In genomic region chr12:116236148-116236731, GRCh38 we compare ENCODE assay signal across 8 cellular contexts. TPM values are rescaled to one million over a fixed set of nuclear protein-coding genes. Genes with fewer than 3 reads are reported as not detected.
A peak's percentile ranks its signal among the peaks of the same experiment; 100 is the strongest.
DNase-seq lines count a peak whose midpoint lies in the region; ATAC-seq and TF ChIP-seq lines count a peak whose summit lies in the region.

No MANE protein-coding gene starts in this region.

- no CpG with 5 or more reads among the region's 3 CpGs for WGBS in H9 (ENCODE audit: extremely low coverage, insufficient read length, low lambda C conversion rate)

- H3T11ph ChIP-seq in H9 (ENCODE audit: low read length), result no peak overlapping the region

- POLR2A ChIA-PET in CD4-positive, alpha-beta T cell (lab: Charles Lee), result interaction anchor here (0.5 to 2.3 kb wide), 12 partner anchors 9 to 455 kb away, joined by 3 to 12 read pairs (median 3); partner anchors contain the start of gene MAP1LC3B2

- no peaks in the 10 kb centered on the region for H3K4me1 ChIP-seq in H9 (ENCODE audit: insufficient read depth, low read length)
- H3K4me1 ChIP-seq in vagina, result peaks cover 57% of the 10 kb centered on the region

- peak; percentile 89 for ATAC-seq in CD4-positive, alpha-beta T cell (ENCODE audit: poor library complexity)
- ATAC-seq in HG03025 (IDR thresholded peaks at IDR 0.05; ENCODE audit: low FRiP score, unreplicated experiment), result no peak

- CTCF ChIA-PET in CD4-positive, alpha-beta T cell (lab: Charles Lee), result interaction anchor here (0.8 to 2.0 kb wide), 21 partner anchors 9 to 215 kb away, joined by 3 to 15 read pairs (median 4); no protein-coding TSS in a partner anchor

- no peak overlapping the region for H3K4me3 ChIP-seq in vagina

- H3K36me3 Mint-ChIP-seq in CD4-positive, alpha-beta T cell (ENCODE audit: low read depth), result peaks cover 11% of the 10 kb centered on the region
- peaks cover 0 to 4% (median 0%) of the 10 kb centered on the region in 3 experiments; a peak in 1 of 7 replicates for H3K36me3 Mint-ChIP-seq in H9 (ENCODE audit: insufficient read depth in 1 of 3, low read depth in 3 of 3)

- H3K4me2 ChIP-seq in H9 (ENCODE audit: insufficient read depth, insufficient read length, low read length), result no peak overlapping the region

- H3K27ac Mint-ChIP-seq in CD4-positive, alpha-beta T cell, result peak overlapping the region; percentile 46
- peak overlapping the region in 1 of 3 experiments; percentile 66; a peak in 1 of 7 replicates for H3K27ac Mint-ChIP-seq in H9

- peaks cover 6% of the 10 kb centered on the region for H3K79me1 ChIP-seq in H9 (ENCODE audit: insufficient read depth, low read depth, low read length, poor library complexity, severe bottlenecking)

- no peaks in the 10 kb centered on the region for H3K36me3 ChIP-seq in vagina

- H3K9me3 Mint-ChIP-seq in CD4-positive, alpha-beta T cell, result no peaks in the 10 kb centered on the region
- no peaks in the 10 kb centered on the region for H3K9me3 Mint-ChIP-seq in H9

- no peak overlapping the region for H2BK5ac ChIP-seq in H9 (ENCODE audit: insufficient read length, low read length)

- no peak overlapping the region for H4K8ac ChIP-seq in H9 (replicated peaks; ENCODE audit: insufficient read length, low read depth, low read length)

- H2AK5ac ChIP-seq in H9 (ENCODE audit: insufficient read length, low read length), result no peak overlapping the region

- H3K56ac ChIP-seq in H9 (ENCODE audit: insufficient read length, low read depth, low read length), result no peak overlapping the region

- H3K14ac ChIP-seq in H9 (ENCODE audit: insufficient read depth, low read length), result no peak overlapping the region

- no peak overlapping the region for H3K9ac ChIP-seq in H9 (ENCODE audit: extremely low read depth, insufficient read length, low read length)

- H3K4me3 Mint-ChIP-seq in CD4-positive, alpha-beta T cell, result peak overlapping the region; percentile 3
- no peak overlapping the region for H3K4me3 Mint-ChIP-seq in H9

- H4K91ac ChIP-seq in H9 (ENCODE audit: insufficient read length, low read depth, low read length), result no peak overlapping the region

- no peak for TF ChIP-seq POLR2A in vagina (IDR thresholded peaks at IDR 0.05)

- no peak overlapping the region for H2BK20ac ChIP-seq in H9 (ENCODE audit: low read depth, low read length, poor library complexity, severe bottlenecking)

- H2BK120ac ChIP-seq in H9 (ENCODE audit: low read depth, low read length, poor library complexity, severe bottlenecking), result no peak overlapping the region

- no peak overlapping the region for H3K27ac ChIP-seq in CD4-positive, alpha-beta T cell (ENCODE audit: low read depth, low read length)
- H3K27ac ChIP-seq in H9 (ENCODE audit: insufficient read length, low read depth, low read length), result no peak overlapping the region
- H3K27ac ChIP-seq in vagina, result no peak overlapping the region

- intact Hi-C loops in CD4-positive, alpha-beta T cell (cut with DNase I, micrococcal nuclease), result loop anchor here (1.0 to 10.0 kb wide), 6 partner anchors 91 to 361 kb away; no protein-coding TSS in a partner anchor
- intact Hi-C loops in vagina (cut with DNase I), result no loop called here

- no peaks in the 10 kb centered on the region for H4K20me1 ChIP-seq in H9 (ENCODE audit: control insufficient read depth, insufficient read depth, insufficient read length)

- no peaks in the 10 kb centered on the region for H3K9me3 ChIP-seq in CD4-positive, alpha-beta T cell (ENCODE audit: control insufficient read depth, low read length)
- no peaks in the 10 kb centered on the region for H3K9me3 ChIP-seq in H9 (ENCODE audit: control insufficient read depth, low read depth, low read length)
- H3K9me3 ChIP-seq in vagina, result no peaks in the 10 kb centered on the region

- DNase-seq in CD4-positive, alpha-beta T cell, result peak; percentile 15 to 50 (median 24)
- DNase-seq in H9, result no peak
- peak; percentile 57 for DNase-seq in NCI-H748 (lab: John Stamatoyannopoulos, UW; ENCODE audit: unreplicated experiment)
- DNase-seq in activated T-cell treated with anti-CD3 and anti-CD28 coated beads for 1 hour (ENCODE audit: low read depth), result peak; percentile 24
- DNase-seq in fibroblast of peridontal ligament (ENCODE audit: extremely low read depth), result peak; percentile 49
- peak; percentile 5 for DNase-seq in occipital lobe (lab: John Stamatoyannopoulos, UW)
- DNase-seq in vagina (ENCODE audit: extremely low spot score in 2 of 2), result no peak

- no peaks in the 10 kb centered on the region for H3K23me2 ChIP-seq in H9 (ENCODE audit: insufficient read length, low read depth, low read length, poor library complexity, severe bottlenecking)

- no peaks in the 10 kb centered on the region for H3K27me3 ChIP-seq in CD4-positive, alpha-beta T cell (ENCODE audit: control insufficient read depth, insufficient read depth, low read length)
- no peaks in the 10 kb centered on the region for H3K27me3 ChIP-seq in H9 (ENCODE audit: insufficient read depth, low read length)
- H3K27me3 ChIP-seq in vagina, result no peaks in the 10 kb centered on the region

- H3K4ac ChIP-seq in H9 (ENCODE audit: low read depth, low read length), result no peak overlapping the region

- no peak overlapping the region for H2BK15ac ChIP-seq in H9 (ENCODE audit: low read depth, low read length)

- TF ChIP-seq CTCF in CD4-positive, alpha-beta T cell (IDR thresholded peaks at IDR 0.05), result peak; percentile 74
- TF ChIP-seq CTCF in H9 (conservative IDR thresholded peaks at IDR 0.05), result peak; percentile 77
- TF ChIP-seq CTCF in vagina (IDR thresholded peaks at IDR 0.05), result peak; percentile 12 to 55 (median 47)

- H4K5ac ChIP-seq in H9 (ENCODE audit: insufficient read length, low read depth, low read length), result no peak overlapping the region

- no peak overlapping the region for H2BK12ac ChIP-seq in H9 (ENCODE audit: insufficient read length, low read depth, low read length)

- H3K18ac ChIP-seq in H9 (ENCODE audit: insufficient read length, low read depth, low read length), result no peak overlapping the region

- H2AFZ ChIP-seq in H9 (ENCODE audit: low read length), result no peak overlapping the region

- no peaks in the 10 kb centered on the region for H3K27me3 Mint-ChIP-seq in CD4-positive, alpha-beta T cell
- H3K27me3 Mint-ChIP-seq in H9 (ENCODE audit: low read depth), result no peaks in the 10 kb centered on the region; the same call in 1 of the 2 replicates

- H3K4me1 Mint-ChIP-seq in CD4-positive, alpha-beta T cell (ENCODE audit: low read depth), result peaks cover 61% of the 10 kb centered on the region
- peaks cover under 1 to 8% of the 10 kb centered on the region in 2 experiments; a peak in 3 of 4 replicates for H3K4me1 Mint-ChIP-seq in H9

- H3K23ac ChIP-seq in H9 (ENCODE audit: insufficient read length, low read depth, low read length), result no peak overlapping the region

- H3K79me2 ChIP-seq in H9 (ENCODE audit: insufficient read depth, low read length), result peaks cover 2% of the 10 kb centered on the region; the same call in 1 of the 2 replicates

RNA-seq across cellular contexts. Expression of gene MED13L, which starts 41.3 kb away (rescaled TPM):
- total RNA-seq in CD4-positive, alpha-beta T cell, result 100 to 1,000 TPM; 203 to 208 TPM
- total RNA-seq in H9 (2021) (51.3 and 52.4 TPM in 2 replicates), occipital lobe (389 TPM), vagina (161 TPM)

Comparison
In these comparisons a context has a peak if more than half of its experiments do, and no peak if none do; other contexts are left out.
1. DNase-seq: peak in CD4-positive, alpha-beta T cell (10 of 10), NCI-H748 (single experiment), activated T-cell treated with anti-CD3 and anti-CD28 coated beads for 1 hour (single experiment), fibroblast of peridontal ligament (single experiment) and occipital lobe (single experiment); none in H9 (single experiment) and vagina (0 of 2).
2. Peak in every context shown above with its lines, with median percentiles within 50 percentile points of each other: CTCF ChIP-seq.